ENCODE assay signal across 9 cellular contexts in genomic region chr5:84384604-84385575, GRCh38. TPM values are rescaled to one million over a fixed set of nuclear protein-coding genes. Genes with fewer than 3 reads are reported as not detected.
DNase-seq lines count a peak whose midpoint lies in the region; ATAC-seq and TF ChIP-seq lines count a peak whose summit lies in the region.
"Had no signal": no experiment of that assay in that cellular context is flagged by ENCODE, and none has a peak within 500 bp of the region (broad histone marks: within the 10 kb centered on the region; RNA-seq: fewer than 3 reads in every experiment).

EDIL3 (minus strand) TSS chr5:84384880; CDS start chr5:84384374, 506 bp downstream.

- peaks cover 46% of the 10 kb centered on the region for H3K27me3 Mint-ChIP-seq in T-helper 2 cell treated with Interferon-gamma antibody and Interleukin-4, amounts not matched to agents 5 μg/mL and 100 μg/mL, for 36 hours (ENCODE audit: low read depth)

- ATAC-seq in left colon, result peak; percentile 48

- H3K27ac Mint-ChIP-seq in T-helper 2 cell treated with Interferon-gamma antibody and Interleukin-4, amounts not matched to agents 5 μg/mL and 100 μg/mL, for 36 hours, result no peak within 1 kb of the TSS

- DNase-seq in COLO668 (lab: John Stamatoyannopoulos, UW; ENCODE audit: unreplicated experiment), result peak; percentile 42
- DNase-seq in NCI-H345 treated with DMSO at 0.1 percent for 48 hours (lab: John Stamatoyannopoulos, UW; ENCODE audit: unreplicated experiment), result peak; percentile 43
- DNase-seq in coronary artery (ENCODE audit: low spot score), result peak; percentile 76
- peak; percentile 51 to 66 for DNase-seq in left colon
- DNase-seq in activated CD4-positive, alpha-beta T cell treated with anti-CD3 and anti-CD28 coated beads for 4 hours, result no peak
- DNase-seq in T-helper 2 cell treated with Interferon-gamma antibody and Interleukin-4, amounts not matched to agents 5 μg/mL and 100 μg/mL, for 36 hours (ENCODE audit: low spot score), result no peak
- no peak for DNase-seq in NCI-H2171 treated with DMSO at 0.1 percent for 48 hours (lab: John Stamatoyannopoulos, UW)

- H3K4me3 ChIP-seq in coronary artery (peak within 1 kb of the TSS; percentile 90), subcutaneous abdominal adipose tissue (ENCODE audit: low read depth in 1 of 5, low read length in 5 of 5) (peak within 1 kb of the TSS; percentile 22 to 72 (median 63))

- H3K9me3 Mint-ChIP-seq in T-helper 2 cell treated with Interferon-gamma antibody and Interleukin-4, amounts not matched to agents 5 μg/mL and 100 μg/mL, for 36 hours, result no peaks in the 10 kb centered on the region

- H3K4me1 ChIP-seq in subcutaneous abdominal adipose tissue (ENCODE audit: control insufficient read depth in 5 of 5, insufficient read depth in 5 of 5, low read length in 5 of 5), result peaks cover 0 to 28% (median 26%) of the 10 kb centered on the region in 5 donors

- H3K9me3 ChIP-seq in subcutaneous abdominal adipose tissue (ENCODE audit: control insufficient read depth in 5 of 5, low read length in 5 of 5), result no peaks in the 10 kb centered on the region

- peak within 1 kb of the TSS in 1 of 5 donors; percentile 8 for H3K9ac ChIP-seq in subcutaneous abdominal adipose tissue (ENCODE audit: low read length in 5 of 5)

- no peak within 1 kb of the TSS for H3K4me3 Mint-ChIP-seq in T-helper 2 cell treated with Interferon-gamma antibody and Interleukin-4, amounts not matched to agents 5 μg/mL and 100 μg/mL, for 36 hours
- H3K4me3 Mint-ChIP-seq: central memory CD8-positive, alpha-beta T cell had no signal

- H3K36me3 ChIP-seq in subcutaneous abdominal adipose tissue (ENCODE audit: control insufficient read depth in 5 of 5, insufficient read depth in 5 of 5, low read length in 5 of 5), result no peaks in the 10 kb centered on the region

- TF ChIP-seq CTCF in coronary artery (IDR thresholded peaks at IDR 0.05), result no peak

- no peaks in the 10 kb centered on the region for H3K36me3 Mint-ChIP-seq in T-helper 2 cell treated with Interferon-gamma antibody and Interleukin-4, amounts not matched to agents 5 μg/mL and 100 μg/mL, for 36 hours (ENCODE audit: low read depth)

- intact Hi-C loops in left colon (cut with DNase I, micrococcal nuclease), result no loop called here

- peaks cover 4% of the 10 kb centered on the region for H3K4me1 Mint-ChIP-seq in T-helper 2 cell treated with Interferon-gamma antibody and Interleukin-4, amounts not matched to agents 5 μg/mL and 100 μg/mL, for 36 hours (ENCODE audit: low read depth)
- H3K4me1 Mint-ChIP-seq: central memory CD8-positive, alpha-beta T cell had no signal

- peaks cover 20 to 33% (median 31%) of the 10 kb centered on the region in 5 donors for H3K27me3 ChIP-seq in subcutaneous abdominal adipose tissue (ENCODE audit: control insufficient read depth in 5 of 5, insufficient read depth in 4 of 5, low read length in 5 of 5)

- H3K27ac ChIP-seq in coronary artery (peak within 1 kb of the TSS; percentile 91), subcutaneous abdominal adipose tissue (ENCODE audit: low read depth, low read length) (no peak within 1 kb of the TSS)

RNA-seq across cellular contexts. Expression of gene EDIL3, which starts in this region (rescaled TPM):
- total RNA-seq in left colon, result 10 to 100 TPM; 38.1 to 48.7 TPM

Comparison
In these comparisons a context has a peak if more than half of its experiments do, and no peak if none do; other contexts are left out.
1. DNase-seq: peak in COLO668 (single experiment), NCI-H345 treated with DMSO at 0.1 percent for 48 hours (single experiment), coronary artery (single experiment) and left colon (2 of 2); none in activated CD4-positive, alpha-beta T cell treated with anti-CD3 and anti-CD28 coated beads for 4 hours (0 of 2), T-helper 2 cell treated with Interferon-gamma antibody and Interleukin-4, amounts not matched to agents 5 μg/mL and 100 μg/mL, for 36 hours (single experiment) and NCI-H2171 treated with DMSO at 0.1 percent for 48 hours (single experiment).